In genomic region chr1:46615735-46616134, GRCh38 we compare ENCODE assay signal across 9 cellular contexts. TPM values are rescaled to one million over a fixed set of nuclear protein-coding genes. Genes with fewer than 3 reads are reported as not detected.
DNase-seq lines count a peak whose midpoint lies in the region; ATAC-seq and TF ChIP-seq lines count a peak whose summit lies in the region.
"Had no signal": no experiment of that assay in that cellular context is flagged by ENCODE, and none has a peak within 500 bp of the region (broad histone marks: within the 10 kb centered on the region; RNA-seq: fewer than 3 reads in every experiment).

No MANE protein-coding gene starts in this region.

- H3K27me3 Mint-ChIP-seq in CD4-positive, alpha-beta T cell: no peaks in the 10 kb centered on the region
- peaks cover 44% of the 10 kb centered on the region for H3K27me3 Mint-ChIP-seq in nephron progenitor cell (ENCODE audit: low read depth, poor library complexity)

- no peaks in the 10 kb centered on the region for H3K36me3 ChIP-seq in KOPT-K1 (ENCODE audit: insufficient read depth, low read length)

- peak overlapping the region; percentile 90 for H3K27ac Mint-ChIP-seq in CD4-positive, alpha-beta T cell
- no peak overlapping the region for H3K27ac Mint-ChIP-seq in nephron progenitor cell

- no peaks in the 10 kb centered on the region for H3K9me3 Mint-ChIP-seq in CD4-positive, alpha-beta T cell
- no peaks in the 10 kb centered on the region for H3K9me3 Mint-ChIP-seq in nephron progenitor cell

- H3K9me3 ChIP-seq in CD4-positive, alpha-beta T cell (ENCODE audit: control insufficient read depth, low read length): no peaks in the 10 kb centered on the region
- no peaks in the 10 kb centered on the region for H3K9me3 ChIP-seq in KOPT-K1 (ENCODE audit: insufficient read depth, low read length, poor library complexity, severe bottlenecking)

- ATAC-seq in CD4-positive, alpha-beta T cell (ENCODE audit: poor library complexity): peak; percentile 10

- H3K27me3 ChIP-seq in CD4-positive, alpha-beta T cell (ENCODE audit: control insufficient read depth, insufficient read depth, low read length): no peaks in the 10 kb centered on the region

- intact Hi-C loops in CD4-positive, alpha-beta T cell (cut with DNase I, micrococcal nuclease): loop anchor here (1.0 to 5.0 kb wide), 3 partner anchors 11 to 102 kb away; partner anchors contain the start of genes EFCAB14 (in 2 of the 2), MKNK1 (in 2 of the 2) and ATPAF1 (in 1 of the 2)

- peaks cover 20% of the 10 kb centered on the region for H3K36me3 Mint-ChIP-seq in CD4-positive, alpha-beta T cell (ENCODE audit: low read depth)
- no peaks in the 10 kb centered on the region for H3K36me3 Mint-ChIP-seq in nephron progenitor cell (ENCODE audit: low read depth)

- POLR2A ChIA-PET in CD4-positive, alpha-beta T cell (lab: Charles Lee): interaction anchor here (1.0 to 7.5 kb wide), 5 partner anchors 11 to 103 kb away, joined by 3 to 163 read pairs (median 13); partner anchors contain the start of genes ATPAF1, EFCAB14 and MKNK1

- DNase-seq in CD4-positive, alpha-beta T cell: no peak
- DNase-seq in nephron progenitor cell (no peak), NCI-H1694 treated with DMSO at 0.1 percent for 48 hours (lab: John Stamatoyannopoulos, UW) (no peak), SIG-M5 treated with dmso at 0.1 percent for 504 hours (lab: John Stamatoyannopoulos, UW; ENCODE audit: unreplicated experiment) (no peak), UCSD-AML1 (lab: John Stamatoyannopoulos, UW; ENCODE audit: unreplicated experiment) (no peak), HK-2 (ENCODE audit: unreplicated experiment) (no peak)

- H3K4me3 Mint-ChIP-seq in CD4-positive, alpha-beta T cell: peak overlapping the region; percentile 90
- peak overlapping the region; percentile 86 for H3K4me3 Mint-ChIP-seq in nephron progenitor cell

- CTCF ChIA-PET in CD4-positive, alpha-beta T cell (lab: Charles Lee): interaction anchor here (4.2 kb wide), 1 partner anchor 11 kb away, joined by 20 read pairs; the partner anchor contains the start of gene MKNK1

- peak overlapping the region; percentile 48 for H3K27ac ChIP-seq in CD4-positive, alpha-beta T cell (ENCODE audit: low read depth, low read length)
- peak overlapping the region; percentile 48 for H3K27ac ChIP-seq in KOPT-K1 (ENCODE audit: low read depth, low read length, poor library complexity, severe bottlenecking)
- peak overlapping the region; percentile 47 for H3K27ac ChIP-seq in cingulate gyrus (ENCODE audit: low read depth, low read length)

- peaks cover 57% of the 10 kb centered on the region for H3K4me1 Mint-ChIP-seq in CD4-positive, alpha-beta T cell (ENCODE audit: low read depth)
- peaks cover 40% of the 10 kb centered on the region for H3K4me1 Mint-ChIP-seq in nephron progenitor cell

- TF ChIP-seq CTCF in CD4-positive, alpha-beta T cell (IDR thresholded peaks at IDR 0.05): no peak
- TF ChIP-seq CTCF in nephron progenitor cell (IDR thresholded peaks at IDR 0.05): no peak

RNA-seq across cellular contexts. Expression of gene MOB3C, which starts 0.9 kb away (rescaled TPM):
- total RNA-seq in CD4-positive, alpha-beta T cell: 1 to 10 TPM; 6.7 to 7.8 TPM

RNA-seq across cellular contexts. Expression of gene MKNK1, which starts 11.7 kb away (rescaled TPM):
- total RNA-seq in CD4-positive, alpha-beta T cell: 10 to 100 TPM; 27.1 to 29.6 TPM

RNA-seq across cellular contexts. Expression of gene ATPAF1, which starts 52.4 kb away (rescaled TPM):
- total RNA-seq in CD4-positive, alpha-beta T cell: 10 to 100 TPM; 10.1 to 12.4 TPM

RNA-seq across cellular contexts. Expression of gene TEX38, which starts 55.9 kb away (rescaled TPM):
- not detected for total RNA-seq in CD4-positive, alpha-beta T cell
- total RNA-seq: left colon had no signal
